16 cellular contexts compared by ENCODE assay signal in genomic region chr15:52102468-52102867, GRCh38. TPM values are rescaled to one million over a fixed set of nuclear protein-coding genes. Genes with fewer than 3 reads are reported as not detected.
DNase-seq lines count a peak whose midpoint lies in the region; ATAC-seq and TF ChIP-seq lines count a peak whose summit lies in the region.
"Had no signal": no experiment of that assay in that cellular context is flagged by ENCODE, and none has a peak within 500 bp of the region (broad histone marks: within the 10 kb centered on the region; RNA-seq: fewer than 3 reads in every experiment).

No MANE protein-coding gene starts in this region.

- H3K9me3 Mint-ChIP-seq in MCF 10A (ENCODE audit: unreplicated experiment) (no peaks in the 10 kb centered on the region), immature natural killer cell (no peaks in the 10 kb centered on the region)
- H3K9me3 Mint-ChIP-seq: activated naive CD8-positive, alpha-beta T cell treated with anti-CD3 and anti-CD28 coated beads, Interleukin-2, amount 10 ng/mL, durations not matched to agents 7 days and 5 days had no signal

- H3K36me3 ChIP-seq in DOHH2 (ENCODE audit: control insufficient read depth, low read length): no peaks in the 10 kb centered on the region
- H3K36me3 ChIP-seq in mesodermal cell (ENCODE audit: control insufficient read depth, insufficient read depth, low read length): no peaks in the 10 kb centered on the region
- H3K36me3 ChIP-seq: left ventricle myocardium inferior, SJCRH30 had no signal

- intact Hi-C loops in MCF 10A (cut with micrococcal nuclease): no loop called here

- H3K4me3 ChIP-seq in DOHH2 (ENCODE audit: low read length) (no peak overlapping the region), mesodermal cell (ENCODE audit: extremely low read depth, insufficient read depth, low read length, poor library complexity, severe bottlenecking) (no peak overlapping the region)
- H3K4me3 ChIP-seq: left ventricle myocardium inferior, SJCRH30 had no signal

- no peak overlapping the region for H3K27ac ChIP-seq in DOHH2 (ENCODE audit: low read depth, low read length)
- peak overlapping the region; percentile 62 for H3K27ac ChIP-seq in mesodermal cell (ENCODE audit: low read depth, low read length, severe bottlenecking)
- H3K27ac ChIP-seq: left ventricle myocardium inferior, SJCRH30 had no signal

- no peak for ATAC-seq in GM18505 (IDR thresholded peaks at IDR 0.05; ENCODE audit: unreplicated experiment)

- 0 out of 2 replicates have a peak overlapping the region, but pooled peaks have one; percentile 9 for H3K4me2 ChIP-seq in DOHH2 (ENCODE audit: low read length)

- no peak for TF ChIP-seq POLR2A in GM18505 (IDR thresholded peaks at IDR 0.05; ENCODE audit: borderline replicate concordance, extremely low read depth, insufficient read depth, insufficient read length)

- POLR2A ChIA-PET in MCF 10A (lab: Yijun Ruan, JAX): interaction anchor here (0.9 to 2.3 kb wide), 9 partner anchors 8 to 121 kb away, joined by 3 to 18 read pairs (median 4); no protein-coding TSS in a partner anchor

- H3K27me3 ChIP-seq in DOHH2 (ENCODE audit: control insufficient read depth, low read length): no peaks in the 10 kb centered on the region
- H3K27me3 ChIP-seq: SJCRH30 had no signal

- H3K9me2 ChIP-seq in DOHH2 (replicated peaks; ENCODE audit: control insufficient read depth, low read length): no peaks in the 10 kb centered on the region

- H4K20me1 ChIP-seq in DOHH2 (ENCODE audit: control insufficient read depth, insufficient read depth, low read depth, low read length): no peaks in the 10 kb centered on the region

- H3K4me1 ChIP-seq in DOHH2 (ENCODE audit: control insufficient read depth, low read length) (peaks cover 16% of the 10 kb centered on the region), mesodermal cell (ENCODE audit: control insufficient read depth, insufficient read depth, low read length, poor library complexity, severe bottlenecking) (peaks cover 13% of the 10 kb centered on the region)
- H3K4me1 ChIP-seq: left ventricle myocardium inferior had no signal

- H3K9me3 ChIP-seq in DOHH2 (ENCODE audit: control insufficient read depth, insufficient read depth, low read length): no peaks in the 10 kb centered on the region
- H3K9me3 ChIP-seq in mesodermal cell (ENCODE audit: control insufficient read depth, low read length): no peaks in the 10 kb centered on the region
- H3K9me3 ChIP-seq: left ventricle myocardium inferior, SJCRH30 had no signal

- no peaks in the 10 kb centered on the region for H3F3A ChIP-seq in DOHH2 (ENCODE audit: control insufficient read depth, insufficient read depth)

- H3K4me1 Mint-ChIP-seq in MCF 10A (ENCODE audit: insufficient read depth, unreplicated experiment) (peaks cover 36% of the 10 kb centered on the region), immature natural killer cell (peaks cover 3 to 5% of the 10 kb centered on the region in 2 donors)

- DNase-seq in NCI-H460 (ENCODE audit: extremely low read depth, low read depth) (peak; percentile 97), MCF 10A (ENCODE audit: unreplicated experiment) (peak; percentile 91), immature natural killer cell (no peak), NCI-H526 (lab: John Stamatoyannopoulos, UW) (no peak)
- DNase-seq in activated naive CD4-positive, alpha-beta T cell (lab: John Stamatoyannopoulos, UW): no peak
- DNase-seq: activated CD4-positive, alpha-beta T cell treated with anti-CD3 and anti-CD28 coated beads, Interleukin-2, amount 50 U/mL, for 4 hours; activated naive CD8-positive, alpha-beta T cell treated with anti-CD3 and anti-CD28 coated beads, Interleukin-2, amount 10 ng/mL, durations not matched to agents 7 days and 5 days; erythroblast; left ventricle myocardium inferior; NCI-H187 treated with DMSO at 0.1 percent for 48 hours; SJCRH30 had no signal

- H3K4me3 Mint-ChIP-seq in MCF 10A (ENCODE audit: unreplicated experiment) (no peak overlapping the region), immature natural killer cell (no peak overlapping the region)
- H3K4me3 Mint-ChIP-seq: activated naive CD8-positive, alpha-beta T cell treated with anti-CD3 and anti-CD28 coated beads, Interleukin-2, amount 10 ng/mL, durations not matched to agents 7 days and 5 days had no signal

- 86 to 93% methylated on average over 2 of the region's 2 CpGs for WGBS in mesodermal cell (ENCODE audit: insufficient coverage in 2 of 2), 2 experiments

- no peaks in the 10 kb centered on the region for H3K79me2 ChIP-seq in DOHH2 (ENCODE audit: control insufficient read depth, low read length)

- no TSS peak for BruUV-seq in MCF 10A (replicated peaks; lab: Mats Ljungman, UMichigan)

- no peaks in the 10 kb centered on the region for H3K27me3 Mint-ChIP-seq in MCF 10A (ENCODE audit: insufficient read depth, unreplicated experiment)
- H3K27me3 Mint-ChIP-seq in immature natural killer cell (ENCODE audit: low read depth in 3 of 3): peaks cover 0 to 7% (median 0%) of the 10 kb centered on the region in 3 donors

- no peak for TF ChIP-seq CTCF in DOHH2 (IDR thresholded peaks at IDR 0.05; ENCODE audit: low read depth, low read length, poor library complexity, severe bottlenecking)
- TF ChIP-seq CTCF in MCF 10A (IDR thresholded peaks at IDR 0.05; ENCODE audit: unreplicated experiment): no peak

- CTCF ChIA-PET in MCF 10A (lab: Yijun Ruan, JAX): interaction anchor here (1.1 to 1.8 kb wide), 2 partner anchors 37 to 122 kb away, joined by 3 to 10 read pairs; no protein-coding TSS in a partner anchor

- peak overlapping the region; percentile 92 for H3K27ac Mint-ChIP-seq in MCF 10A (ENCODE audit: low read depth, unreplicated experiment)
- no peak overlapping the region for H3K27ac Mint-ChIP-seq in immature natural killer cell
- H3K27ac Mint-ChIP-seq: activated naive CD8-positive, alpha-beta T cell treated with anti-CD3 and anti-CD28 coated beads, Interleukin-2, amount 10 ng/mL, durations not matched to agents 7 days and 5 days had no signal

- H3K36me3 Mint-ChIP-seq in MCF 10A (ENCODE audit: insufficient read depth, unreplicated experiment) (peaks cover under 1% of the 10 kb centered on the region), immature natural killer cell (peaks cover 0 to 5% (median 0%) of the 10 kb centered on the region in 3 donors)
- H3K36me3 Mint-ChIP-seq: activated naive CD8-positive, alpha-beta T cell treated with anti-CD3 and anti-CD28 coated beads, Interleukin-2, amount 10 ng/mL, durations not matched to agents 7 days and 5 days had no signal

RNA-seq across cellular contexts. Expression of gene BCL2L10, which starts 10.1 kb away (rescaled TPM):
- not detected in 2 replicates for total RNA-seq in NCI-H460 (2014; rRNA removed; shearing (Covaris generic))
- polyA plus RNA-seq in NCI-H460 (2014; cell fraction: nucleus; rRNA removed): not detected in 2 replicates
- 0.42 TPM in 1 of 2 replicates, not detected in the other for total RNA-seq in MCF 10A (2022)
- not detected for polyA plus RNA-seq in mesodermal cell (2013, experiment 1 of 2)
- not detected for polyA plus RNA-seq in mesodermal cell (2013, experiment 2 of 2)
- polyA plus RNA-seq in immature natural killer cell: not detected
- total RNA-seq: left ventricle myocardium inferior, posterior vena cava, urinary bladder had no signal

Comparison
In these comparisons a context has a peak if more than half of its experiments do, and no peak if none do; other contexts are left out.
1. DNase-seq: peak in NCI-H460 (single experiment) and MCF 10A (single experiment); none in immature natural killer cell (0 of 3), activated naive CD4-positive, alpha-beta T cell (0 of 4) and NCI-H526 (0 of 2).